ENCODE assay signal across 8 cellular contexts in genomic region chr19:45862271-45862563, GRCh38. TPM values are rescaled to one million over a fixed set of nuclear protein-coding genes. Genes with fewer than 3 reads are reported as not detected.
A peak's percentile ranks its signal among the peaks of the same experiment; 100 is the strongest.
DNase-seq lines count a peak whose midpoint lies in the region; ATAC-seq and TF ChIP-seq lines count a peak whose summit lies in the region.

No MANE protein-coding gene starts in this region.

- H3K27ac ChIP-seq in left lung (peak overlapping the region; percentile 92 to 93), thoracic aorta (peak overlapping the region; percentile 84)

- POLR2A ChIA-PET in activated CD4-positive, alpha-beta T cell treated with anti-CD3 and anti-CD28 coated beads, Interleukin-2, amount 10 ng/mL, durations not matched to agents 7 days and 5 days (lab: Charles Lee) = interaction anchor here (0.6 kb wide), 1 partner anchor 93 kb away, joined by 7 read pairs; no protein-coding TSS in a partner anchor

- no peaks in the 10 kb centered on the region for H3K9me3 Mint-ChIP-seq in activated CD4-positive, alpha-beta T cell treated with anti-CD3 and anti-CD28 coated beads, Interleukin-2, amount 10 ng/mL, durations not matched to agents 7 days and 5 days

- H3K36me3 Mint-ChIP-seq in activated CD4-positive, alpha-beta T cell treated with anti-CD3 and anti-CD28 coated beads, Interleukin-2, amount 10 ng/mL, durations not matched to agents 7 days and 5 days (ENCODE audit: low read depth) = peaks cover 14% of the 10 kb centered on the region

- H3K4me1 ChIP-seq in left lung = peaks cover 5 to 33% of the 10 kb centered on the region in 2 donors
- peaks cover 13 to 30% of the 10 kb centered on the region in 2 donors for H3K4me1 ChIP-seq in thoracic aorta (ENCODE audit: control insufficient read depth in 1 of 2, low read depth in 2 of 2)

- H3K9me3 ChIP-seq in left lung = no peaks in the 10 kb centered on the region
- H3K9me3 ChIP-seq in thoracic aorta = no peaks in the 10 kb centered on the region

- peak overlapping the region; percentile 95 for H3K27ac Mint-ChIP-seq in activated CD4-positive, alpha-beta T cell treated with anti-CD3 and anti-CD28 coated beads, Interleukin-2, amount 10 ng/mL, durations not matched to agents 7 days and 5 days

- peaks cover 29% of the 10 kb centered on the region for H3K27me3 Mint-ChIP-seq in activated CD4-positive, alpha-beta T cell treated with anti-CD3 and anti-CD28 coated beads, Interleukin-2, amount 10 ng/mL, durations not matched to agents 7 days and 5 days

- ATAC-seq in left lung = no peak
- ATAC-seq in thoracic aorta (ENCODE audit: insufficient number of reproducible peaks, low FRiP score, low read depth) = no peak
- ATAC-seq in HG03442 (IDR thresholded peaks at IDR 0.05; ENCODE audit: unreplicated experiment) = no peak

- DNase-seq in activated CD4-positive, alpha-beta T cell treated with anti-CD3 and anti-CD28 coated beads, Interleukin-2, amount 10 ng/mL, durations not matched to agents 7 days and 5 days = no peak
- no peak for DNase-seq in activated CD4-positive, alpha-beta T cell treated with anti-CD3 and anti-CD28 coated beads, Interleukin-2, amount 50 U/mL, for 1 hour
- DNase-seq in astrocyte of the cerebellum (ENCODE audit: low read depth) = no peak
- peak in 1 of 2 donors; percentile 43 for DNase-seq in left lung
- DNase-seq in thoracic aorta (ENCODE audit: low spot score) = no peak
- DNase-seq in stimulated activated CD4-positive, alpha-beta T cell treated with anti-CD3 and anti-CD28 coated beads, Interleukin-4, amount 100 ng/mL, for 24 hours = no peak
- DNase-seq in dermis blood vessel endothelial cell = no peak

- intact Hi-C loops in left lung (cut with DNase I) = no loop called here

- H3K4me1 Mint-ChIP-seq in activated CD4-positive, alpha-beta T cell treated with anti-CD3 and anti-CD28 coated beads, Interleukin-2, amount 10 ng/mL, durations not matched to agents 7 days and 5 days = peaks cover 34% of the 10 kb centered on the region

- H3K36me3 ChIP-seq in left lung (peaks cover 0 to 33% of the 10 kb centered on the region in 2 donors), thoracic aorta (peaks cover 11% of the 10 kb centered on the region)

- CTCF ChIA-PET in activated CD4-positive, alpha-beta T cell treated with anti-CD3 and anti-CD28 coated beads, Interleukin-2, amount 10 ng/mL, durations not matched to agents 7 days and 5 days (lab: Charles Lee) = interaction anchor here (6.7 kb wide), 1 partner anchor 21 kb away, joined by 58 read pairs; the partner anchor contains the start of gene IRF2BP1

- in situ Hi-C loops in astrocyte of the cerebellum (cut with HindIII; ENCODE audit: low sequenced_read_pairs) = no loop called here

- H3K4me3 Mint-ChIP-seq in activated CD4-positive, alpha-beta T cell treated with anti-CD3 and anti-CD28 coated beads, Interleukin-2, amount 10 ng/mL, durations not matched to agents 7 days and 5 days = peak overlapping the region; percentile 93

- no peak for TF ChIP-seq CTCF in astrocyte of the cerebellum (IDR thresholded peaks at IDR 0.05; ENCODE audit: low read depth, low read length, missing control alignments)
- TF ChIP-seq CTCF in left lung (IDR thresholded peaks at IDR 0.05) = no peak
- TF ChIP-seq CTCF in thoracic aorta (IDR thresholded peaks at IDR 0.05) = no peak

- H3K27me3 ChIP-seq in left lung (peaks cover 13 to 39% of the 10 kb centered on the region in 2 donors), thoracic aorta (replicated peaks; ENCODE audit: insufficient read depth) (peaks cover 9% of the 10 kb centered on the region)

- H3K4me3 ChIP-seq in astrocyte of the cerebellum (ENCODE audit: low read depth, low read length) (peak overlapping the region; percentile 63), left lung (peak overlapping the region; percentile 84 to 98), thoracic aorta (peak overlapping the region; percentile 85)

RNA-seq across cellular contexts. Expression of gene SYMPK, which starts 0.7 kb away (rescaled TPM):
- 10 to 100 TPM; 91.0 to 98.0 TPM for total RNA-seq in activated CD4-positive, alpha-beta T cell treated with anti-CD3 and anti-CD28 coated beads, Interleukin-2, amount 10 ng/mL, durations not matched to agents 7 days and 5 days
- total RNA-seq in left lung (10 to 100 TPM; 69.0 to 69.3 TPM), thoracic aorta (10 to 100 TPM; 48.8 to 84.7 TPM), dermis blood vessel endothelial cell (32.7 and 55.1 TPM in 2 replicates)

RNA-seq across cellular contexts. Expression of gene FOXA3, which starts 1.9 kb away (rescaled TPM):
- not detected for total RNA-seq in activated CD4-positive, alpha-beta T cell treated with anti-CD3 and anti-CD28 coated beads, Interleukin-2, amount 10 ng/mL, durations not matched to agents 7 days and 5 days
- total RNA-seq in left lung (1 to 10 TPM in 1 of 2 donors, under 1 TPM in 1; 0.45 to 1.6 TPM), thoracic aorta (not detected), dermis blood vessel endothelial cell (0.14 TPM in 1 of 2 replicates, not detected in the other)

RNA-seq across cellular contexts. Expression of gene IRF2BP1, which starts 23.7 kb away (rescaled TPM):
- 10 to 100 TPM; 17.5 to 19.1 TPM for total RNA-seq in activated CD4-positive, alpha-beta T cell treated with anti-CD3 and anti-CD28 coated beads, Interleukin-2, amount 10 ng/mL, durations not matched to agents 7 days and 5 days
- total RNA-seq in left lung (10 to 100 TPM; 18.0 to 20.3 TPM), thoracic aorta (10 to 100 TPM; 25.0 to 25.5 TPM), dermis blood vessel endothelial cell (31.6 and 32.7 TPM in 2 replicates)

RNA-seq across cellular contexts. Expression of gene MYPOP, which starts 40.2 kb away (rescaled TPM):
- total RNA-seq in activated CD4-positive, alpha-beta T cell treated with anti-CD3 and anti-CD28 coated beads, Interleukin-2, amount 10 ng/mL, durations not matched to agents 7 days and 5 days = 10 to 100 TPM in 1 of 2 experiments, 1 to 10 TPM in 1; 9.7 to 11.4 TPM
- total RNA-seq in left lung (1 to 10 TPM; 7.2 to 8.7 TPM), thoracic aorta (1 to 10 TPM; 6.1 to 8.8 TPM), dermis blood vessel endothelial cell (1.4 and 2.7 TPM in 2 replicates)

RNA-seq across cellular contexts. Expression of gene RSPH6A, which starts 47.1 kb away (rescaled TPM):
- total RNA-seq in activated CD4-positive, alpha-beta T cell treated with anti-CD3 and anti-CD28 coated beads, Interleukin-2, amount 10 ng/mL, durations not matched to agents 7 days and 5 days = under 1 TPM; 0.42 to 0.57 TPM
- total RNA-seq in left lung (under 1 TPM in 1 of 2 donors, not detected in 1; 0.13 TPM), thoracic aorta (not detected), dermis blood vessel endothelial cell (under 0.01 and 0.05 TPM in 2 replicates)
